ENCODE assay signal across 17 cellular contexts in the genomic region with DNA sequence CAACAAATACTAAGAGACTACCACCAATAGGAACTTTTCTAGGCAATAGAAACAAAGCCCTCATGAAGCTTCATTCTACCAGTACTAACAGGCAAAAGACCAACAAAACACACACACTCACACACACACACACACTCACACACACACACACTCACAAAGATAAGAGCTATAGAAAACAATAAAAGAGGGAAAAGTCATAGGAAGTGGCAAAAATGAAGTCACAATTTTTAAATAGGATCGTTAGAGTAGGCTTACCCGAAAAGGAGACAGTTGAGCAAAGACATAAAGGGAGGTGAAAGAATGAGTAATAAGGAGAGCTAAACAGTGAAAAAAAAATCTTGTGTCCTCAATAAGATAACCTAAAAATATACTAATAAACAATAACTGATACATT.
DNase-seq lines count a peak whose midpoint lies in the region; ATAC-seq, FAIRE-seq and TF ChIP-seq lines count a peak whose summit lies in the region.
"Had no signal": no experiment of that assay in that cellular context is flagged by ENCODE, and none has a peak within 500 bp of the region (broad histone marks: within the 10 kb centered on the region; RNA-seq: fewer than 3 reads in every experiment).

No MANE protein-coding gene starts in this region.

- peak overlapping the region; percentile 63 for H3K27ac Mint-ChIP-seq in activated CD8-positive, alpha-beta memory T cell treated with anti-CD3 and anti-CD28 coated beads, Interleukin-2, amount 10 ng/mL, durations not matched to agents 7 days and 5 days
- peak overlapping the region; percentile 50 for H3K27ac Mint-ChIP-seq in activated naive CD8-positive, alpha-beta T cell treated with anti-CD3 and anti-CD28 coated beads, Interleukin-2, amount 50 U/mL, for 24 hours
- H3K27ac Mint-ChIP-seq in progenitor cell of endocrine pancreas: peak overlapping the region; percentile 4

- ATAC-seq in activated CD8-positive, alpha-beta memory T cell treated with anti-CD3 and anti-CD28 coated beads, Interleukin-2, amount 10 ng/mL, durations not matched to agents 7 days and 5 days: peak; percentile 49
- peak; percentile 49 for ATAC-seq in HG02884 (IDR thresholded peaks at IDR 0.05; ENCODE audit: unreplicated experiment)
- no peak for ATAC-seq in activated naive CD8-positive, alpha-beta T cell treated with anti-CD3 and anti-CD28 coated beads, Interleukin-2, amount 50 U/mL, for 24 hours
- ATAC-seq: pancreas had no signal

- peaks cover 2 to 7% of the 10 kb centered on the region in 2 donors for H3K36me3 ChIP-seq in small intestine (ENCODE audit: control insufficient read depth in 2 of 2, insufficient read depth in 2 of 2, low read length in 2 of 2)

- FAIRE-seq in small intestine (lab: Jason Lieb, UNC): no peak
- FAIRE-seq: D721Med, pancreas had no signal

- WGBS in small intestine, 3 donors: 66 to 79% (median 71%) methylated on average over 2 of the region's 2 CpGs

- H3K36me3 Mint-ChIP-seq in activated CD8-positive, alpha-beta memory T cell treated with anti-CD3 and anti-CD28 coated beads, Interleukin-2, amount 10 ng/mL, durations not matched to agents 7 days and 5 days: peaks cover 31% of the 10 kb centered on the region
- H3K36me3 Mint-ChIP-seq in activated naive CD8-positive, alpha-beta T cell treated with anti-CD3 and anti-CD28 coated beads, Interleukin-2, amount 50 U/mL, for 24 hours (ENCODE audit: low read depth): peaks cover 27% of the 10 kb centered on the region
- H3K36me3 Mint-ChIP-seq in progenitor cell of endocrine pancreas (ENCODE audit: insufficient read depth): peaks cover 25% of the 10 kb centered on the region

- DNase-seq in activated CD8-positive, alpha-beta memory T cell treated with anti-CD3 and anti-CD28 coated beads, Interleukin-2, amount 10 ng/mL, durations not matched to agents 7 days and 5 days: no peak
- DNase-seq in activated CD8-positive, alpha-beta memory T cell treated with anti-CD3 and anti-CD28 coated beads for 24 hours: no peak
- DNase-seq in activated naive CD8-positive, alpha-beta T cell treated with anti-CD3 and anti-CD28 coated beads, Interleukin-2, amount 50 U/mL, for 24 hours: no peak
- DNase-seq in progenitor cell of endocrine pancreas (ENCODE audit: low spot score, unreplicated experiment): no peak
- DNase-seq in activated gamma-delta T cell (lab: John Stamatoyannopoulos, UW): no peak
- DNase-seq in stimulated activated CD4-positive, alpha-beta T cell treated with anti-CD3 and anti-CD28 coated beads, Interleukin-4, amount 100 ng/mL, for 1 hour: no peak
- DNase-seq in small intestine: no peak
- DNase-seq: ACHN, hypothalamus, NCI-H2029, pancreas had no signal

- H3K4me1 Mint-ChIP-seq in activated CD8-positive, alpha-beta memory T cell treated with anti-CD3 and anti-CD28 coated beads, Interleukin-2, amount 10 ng/mL, durations not matched to agents 7 days and 5 days: peaks cover 25% of the 10 kb centered on the region
- H3K4me1 Mint-ChIP-seq in activated naive CD8-positive, alpha-beta T cell treated with anti-CD3 and anti-CD28 coated beads, Interleukin-2, amount 50 U/mL, for 24 hours: peaks cover 14% of the 10 kb centered on the region
- H3K4me1 Mint-ChIP-seq in progenitor cell of endocrine pancreas (ENCODE audit: low read depth): no peaks in the 10 kb centered on the region

- H3K27ac ChIP-seq in small intestine (ENCODE audit: low read depth in 1 of 2, low read length in 1 of 2): no peak overlapping the region
- H3K27ac ChIP-seq: epithelial cell of prostate, KMS-11, pancreas, vagina had no signal

- no peak overlapping the region for H3K4me3 Mint-ChIP-seq in activated CD8-positive, alpha-beta memory T cell treated with anti-CD3 and anti-CD28 coated beads, Interleukin-2, amount 10 ng/mL, durations not matched to agents 7 days and 5 days
- no peak overlapping the region for H3K4me3 Mint-ChIP-seq in activated naive CD8-positive, alpha-beta T cell treated with anti-CD3 and anti-CD28 coated beads, Interleukin-2, amount 50 U/mL, for 24 hours
- no peak overlapping the region for H3K4me3 Mint-ChIP-seq in progenitor cell of endocrine pancreas (ENCODE audit: low read depth)
- H3K4me3 Mint-ChIP-seq: central memory CD8-positive, alpha-beta T cell had no signal

- H3K4me3 ChIP-seq in small intestine (ENCODE audit: low read depth in 1 of 2, low read length in 2 of 2): no peak overlapping the region
- H3K4me3 ChIP-seq: pancreas, vagina had no signal

- no peaks in the 10 kb centered on the region for H3K9me3 Mint-ChIP-seq in activated CD8-positive, alpha-beta memory T cell treated with anti-CD3 and anti-CD28 coated beads, Interleukin-2, amount 10 ng/mL, durations not matched to agents 7 days and 5 days (ENCODE audit: low read depth)
- no peaks in the 10 kb centered on the region for H3K9me3 Mint-ChIP-seq in activated naive CD8-positive, alpha-beta T cell treated with anti-CD3 and anti-CD28 coated beads, Interleukin-2, amount 50 U/mL, for 24 hours
- H3K9me3 Mint-ChIP-seq in progenitor cell of endocrine pancreas (ENCODE audit: low read depth): no peaks in the 10 kb centered on the region
- H3K9me3 Mint-ChIP-seq: central memory CD8-positive, alpha-beta T cell had no signal

- H3K9me3 ChIP-seq in small intestine (ENCODE audit: control insufficient read depth, low read depth): no peaks in the 10 kb centered on the region
- H3K9me3 ChIP-seq: pancreas, vagina had no signal

- no peaks in the 10 kb centered on the region for H3K4me1 ChIP-seq in small intestine (ENCODE audit: control insufficient read depth in 2 of 2, insufficient read depth in 1 of 2, low read depth in 1 of 2, low read length in 1 of 2)
- H3K4me1 ChIP-seq: pancreas, vagina had no signal

- TF ChIP-seq CTCF in progenitor cell of endocrine pancreas (IDR thresholded peaks at IDR 0.05; ENCODE audit: unreplicated experiment): no peak

- H3K27me3 Mint-ChIP-seq in activated CD8-positive, alpha-beta memory T cell treated with anti-CD3 and anti-CD28 coated beads, Interleukin-2, amount 10 ng/mL, durations not matched to agents 7 days and 5 days: no peaks in the 10 kb centered on the region
- H3K27me3 Mint-ChIP-seq in activated naive CD8-positive, alpha-beta T cell treated with anti-CD3 and anti-CD28 coated beads, Interleukin-2, amount 50 U/mL, for 24 hours: no peaks in the 10 kb centered on the region
- no peaks in the 10 kb centered on the region for H3K27me3 Mint-ChIP-seq in progenitor cell of endocrine pancreas
- H3K27me3 Mint-ChIP-seq: central memory CD8-positive, alpha-beta T cell had no signal

- no peaks in the 10 kb centered on the region for H3K27me3 ChIP-seq in small intestine (ENCODE audit: control insufficient read depth in 2 of 2, insufficient read depth in 2 of 2, low read length in 2 of 2)
- H3K27me3 ChIP-seq: pancreas, vagina had no signal

- CTCF ChIA-PET in activated CD8-positive, alpha-beta memory T cell treated with anti-CD3 and anti-CD28 coated beads, Interleukin-2, amount 10 ng/mL, durations not matched to agents 7 days and 5 days (lab: Charles Lee): interaction anchor here (1.2 kb wide), 1 partner anchor 18 kb away, joined by 4 read pairs; no protein-coding TSS in a partner anchor

Comparison
In these comparisons a context has a peak if more than half of its experiments do, and no peak if none do; other contexts are left out.
1. H3K27ac Mint-ChIP-seq: peak in every context shown above with its lines; median percentile 63 in activated CD8-positive, alpha-beta memory T cell treated with anti-CD3 and anti-CD28 coated beads, Interleukin-2, amount 10 ng/mL, durations not matched to agents 7 days and 5 days; 50 in activated naive CD8-positive, alpha-beta T cell treated with anti-CD3 and anti-CD28 coated beads, Interleukin-2, amount 50 U/mL, for 24 hours; 4 in progenitor cell of endocrine pancreas.